In genomic region chrX:23742693-23743622, GRCh38 we compare ENCODE assay signal across 8 cellular contexts. TPM values are rescaled to one million over a fixed set of nuclear protein-coding genes. Genes with fewer than 3 reads are reported as not detected.
DNase-seq lines count a peak whose midpoint lies in the region; ATAC-seq and TF ChIP-seq lines count a peak whose summit lies in the region.

Gene ACOT9 (minus strand): TSS chrX:23743276. CDS start chrX:23743144, 132 bp downstream.

- intact Hi-C loops in activated B cell treated with CpG ODN at 0.5 μM for 24 hours (cut with micrococcal nuclease), result loop anchor here (1.0 to 5.0 kb wide), 8 partner anchors 11 to 424 kb away; partner anchors contain the start of genes APOO, EIF2S3 and SAT1

- TF ChIP-seq CTCF in activated B cell treated with CpG ODN at 0.5 μM for 24 hours (IDR thresholded peaks at IDR 0.05), result no peak

- CTCF ChIA-PET in activated B cell treated with CpG ODN at 0.5 μM for 24 hours (lab: Charles Lee), result interaction anchor here (0.6 to 1.3 kb wide), 3 partner anchors 17 to 159 kb away, joined by 3 to 9 read pairs (median 3); no protein-coding TSS in a partner anchor

- H3K9me3 Mint-ChIP-seq in activated B cell treated with CpG ODN at 0.5 μM for 24 hours, result no peaks in the 10 kb centered on the region

- no peaks in the 10 kb centered on the region for H3K27me3 Mint-ChIP-seq in activated B cell treated with CpG ODN at 0.5 μM for 24 hours

- H3K4me3 Mint-ChIP-seq in activated B cell treated with CpG ODN at 0.5 μM for 24 hours, result peak within 1 kb of the TSS; percentile 92

- peak within 1 kb of the TSS; percentile 92 for H3K27ac Mint-ChIP-seq in activated B cell treated with CpG ODN at 0.5 μM for 24 hours

- POLR2A ChIA-PET in activated B cell treated with CpG ODN at 0.5 μM for 24 hours (lab: Charles Lee), result interaction anchor here (0.5 to 2.9 kb wide), 14 partner anchors 9 to 1603 kb away, joined by 3 to 57 read pairs (median 4); partner anchors contain the start of genes APOO, CXorf58, EIF2S3 and SAT1

- H3K4me1 Mint-ChIP-seq in activated B cell treated with CpG ODN at 0.5 μM for 24 hours, result peaks cover 34% of the 10 kb centered on the region

- peaks cover 5% of the 10 kb centered on the region for H3K36me3 Mint-ChIP-seq in activated B cell treated with CpG ODN at 0.5 μM for 24 hours (ENCODE audit: low read depth)

- ATAC-seq in HG02943 (IDR thresholded peaks at IDR 0.05; ENCODE audit: low read depth, unreplicated experiment) (peak; percentile 94), activated B cell treated with CpG ODN at 0.5 μM for 24 hours (ENCODE audit: low read depth) (peak; percentile 90)

- DNase-seq in NCI-H2196 (lab: John Stamatoyannopoulos, UW; ENCODE audit: unreplicated experiment) (peak; percentile 3), NCI-H2196 treated with DMSO at 0.1 percent for 48 hours (lab: John Stamatoyannopoulos, UW; ENCODE audit: unreplicated experiment) (no peak), NCI-H2171 (lab: John Stamatoyannopoulos, UW) (peak; percentile 59), activated B cell treated with CpG ODN at 0.5 μM for 24 hours (peak; percentile 66), iris pigment epithelial cell (ENCODE audit: low read depth) (peak; percentile 96)
- peak; percentile 65 for DNase-seq in central memory CD4-positive, alpha-beta T cell
- peak; percentile 40 to 64 for DNase-seq in stimulated activated CD4-positive, alpha-beta T cell treated with anti-CD3 and anti-CD28 coated beads, Interleukin-12 subunit alpha, Interleukin-12 subunit beta, amount 100 ng/mL, for 24 hours (ENCODE audit: low read depth in 2 of 2)

RNA-seq across cellular contexts. Expression of gene ACOT9, which starts in this region (rescaled TPM):
- total RNA-seq in activated B cell treated with CpG ODN at 0.5 μM for 24 hours, result 46.0 and 49.4 TPM in 2 replicates
